Comparison of ENCODE assay signal across 19 cellular contexts in genomic region chr3:129061888-129062834, GRCh38. TPM values are rescaled to one million over a fixed set of nuclear protein-coding genes. Genes with fewer than 3 reads are reported as not detected.
DNase-seq lines count a peak whose midpoint lies in the region; ATAC-seq and TF ChIP-seq lines count a peak whose summit lies in the region.
"Had no signal": no experiment of that assay in that cellular context is flagged by ENCODE, and none has a peak within 500 bp of the region (broad histone marks: within the 10 kb centered on the region; RNA-seq: fewer than 3 reads in every experiment).

No MANE protein-coding gene starts in this region.

- H3K79me2 ChIP-seq in PC-9 (ENCODE audit: low read depth): no peaks in the 10 kb centered on the region

- H3K4me1 ChIP-seq in Caco-2 (no peaks in the 10 kb centered on the region), PC-9 (replicated peaks; ENCODE audit: insufficient read depth) (no peaks in the 10 kb centered on the region), gastrocnemius medialis (no peaks in the 10 kb centered on the region)
- H3K4me1 ChIP-seq: SJSA1 had no signal

- no peaks in the 10 kb centered on the region for H3K4me1 Mint-ChIP-seq in Caco-2 (ENCODE audit: low read depth, unreplicated experiment)
- H3K4me1 Mint-ChIP-seq in type B pancreatic cell (ENCODE audit: unreplicated experiment): peaks cover 10% of the 10 kb centered on the region

- ATAC-seq in HG02884 (IDR thresholded peaks at IDR 0.05; ENCODE audit: unreplicated experiment) (no peak), gastrocnemius medialis (no peak)
- ATAC-seq: HCT116 had no signal

- H3K27me3 Mint-ChIP-seq in Caco-2 (ENCODE audit: insufficient read depth, unreplicated experiment): no peaks in the 10 kb centered on the region
- H3K27me3 Mint-ChIP-seq in type B pancreatic cell: no peaks in the 10 kb centered on the region

- no peaks in the 10 kb centered on the region for H3K36me3 Mint-ChIP-seq in Caco-2 (ENCODE audit: insufficient read depth, unreplicated experiment)
- H3K36me3 Mint-ChIP-seq in type B pancreatic cell: no peaks in the 10 kb centered on the region

- no peaks in the 10 kb centered on the region for H3K27me3 ChIP-seq in Caco-2 (replicated peaks; ENCODE audit: control insufficient read depth, insufficient read depth, low read length)
- H3K27me3 ChIP-seq in PC-9 (ENCODE audit: insufficient read depth, low read depth): no peaks in the 10 kb centered on the region
- no peaks in the 10 kb centered on the region for H3K27me3 ChIP-seq in gastrocnemius medialis
- H3K27me3 ChIP-seq: SJSA1 had no signal

- no peaks in the 10 kb centered on the region for H4K20me1 ChIP-seq in PC-9 (ENCODE audit: insufficient read depth)

- intact Hi-C loops in Caco-2 (cut with micrococcal nuclease; ENCODE audit: unreplicated experiment): no loop called here
- intact Hi-C loops in PC-9 (cut with micrococcal nuclease; ENCODE audit: unreplicated experiment): no loop called here
- intact Hi-C loops in gastrocnemius medialis (cut with DNase I; ENCODE audit: low total_unique reads): no loop called here

- peak overlapping the region; percentile 60; the same call in 1 of the 2 replicates for H2AFZ ChIP-seq in PC-9
- H2AFZ ChIP-seq: GM23248 had no signal

- no peaks in the 10 kb centered on the region for H3K9me3 Mint-ChIP-seq in Caco-2 (ENCODE audit: unreplicated experiment)
- H3K9me3 Mint-ChIP-seq in type B pancreatic cell: no peaks in the 10 kb centered on the region
- H3K9me3 Mint-ChIP-seq: CD4-positive, CD25-positive, alpha-beta regulatory T cell had no signal

- TF ChIP-seq POLR2A in gastrocnemius medialis (IDR thresholded peaks at IDR 0.05): no peak

- POLR2A ChIA-PET in Caco-2 (lab: Charles Lee) (no interaction called here), PC-9 (lab: Charles Lee; ENCODE audit: unreplicated experiment) (interaction anchor here (0.7 kb wide), 1 partner anchor 9 kb away, joined by 5 read pairs; no protein-coding TSS in a partner anchor)

- BruUV-seq in Caco-2 (replicated peaks; lab: Mats Ljungman, UMichigan) (no TSS peak), PC-9 (replicated peaks; lab: Mats Ljungman, UMichigan) (no TSS peak)

- H3K9me2 ChIP-seq in PC-9 (ENCODE audit: insufficient read depth): no peaks in the 10 kb centered on the region

- no peaks in the 10 kb centered on the region for H3K9me3 ChIP-seq in Caco-2
- H3K9me3 ChIP-seq in PC-9 (ENCODE audit: insufficient read depth, low read depth): no peaks in the 10 kb centered on the region
- no peaks in the 10 kb centered on the region for H3K9me3 ChIP-seq in gastrocnemius medialis
- H3K9me3 ChIP-seq: SJSA1 had no signal

- no peak for DNase-seq in Caco-2
- no peak for DNase-seq in PC-9
- peak; percentile 82 for DNase-seq in myocyte (ENCODE audit: low read depth)
- DNase-seq in type B pancreatic cell (ENCODE audit: extremely low spot score, unreplicated experiment): no peak
- no peak for DNase-seq in gastrocnemius medialis
- no peak for DNase-seq in OCI-M1 (lab: John Stamatoyannopoulos, UW)
- DNase-seq: CD4-positive, CD25-positive, alpha-beta regulatory T cell; COR-L47; DMS153; GF-D8; GM23248; KG1; MV-4-11; NCI-H1694 treated with DMSO at 0.1 percent for 48 hours; NCI-H510A; SW 1271 had no signal

- H3K36me3 ChIP-seq in Caco-2 (ENCODE audit: control insufficient read depth, insufficient read depth, low read length) (no peaks in the 10 kb centered on the region), PC-9 (ENCODE audit: low read depth) (no peaks in the 10 kb centered on the region), gastrocnemius medialis (no peaks in the 10 kb centered on the region)
- H3K36me3 ChIP-seq: SJSA1 had no signal

- H3K27ac ChIP-seq in PC-9 (no peak overlapping the region), gastrocnemius medialis (no peak overlapping the region)
- H3K27ac ChIP-seq: GM23248, SJSA1 had no signal

- TF ChIP-seq CTCF in Caco-2 (IDR thresholded peaks at IDR 0.05; ENCODE audit: insufficient read depth in 1 of 2, low read depth in 1 of 2, low read length in 1 of 2, severe bottlenecking in 1 of 2, unreplicated experiment in 1 of 2) (no peak), PC-9 (conservative IDR thresholded peaks at IDR 0.05) (no peak), type B pancreatic cell (conservative IDR thresholded peaks at IDR 0.05) (no peak), gastrocnemius medialis (IDR thresholded peaks at IDR 0.05 in 4 of 5, conservative IDR thresholded peaks at IDR 0.05 in 1 of 5) (no peak)

- no peak overlapping the region for H3K4me3 Mint-ChIP-seq in Caco-2 (ENCODE audit: unreplicated experiment)
- no peak overlapping the region for H3K4me3 Mint-ChIP-seq in type B pancreatic cell
- H3K4me3 Mint-ChIP-seq: CD4-positive, CD25-positive, alpha-beta regulatory T cell had no signal

- CTCF ChIA-PET in Caco-2 (lab: Charles Lee): no interaction called here
- CTCF ChIA-PET in PC-9 (lab: Charles Lee): interaction anchor here (1.0 kb wide), 1 partner anchor 9 kb away, joined by 3 read pairs; no protein-coding TSS in a partner anchor

- H3K27ac Mint-ChIP-seq in Caco-2 (ENCODE audit: unreplicated experiment) (peak overlapping the region; percentile 39), type B pancreatic cell (peak overlapping the region; percentile 8)

- in situ Hi-C loops in gastrocnemius medialis (cut with MboI; ENCODE audit: low sequenced_read_pairs in 4 of 4): no loop called here

- H3F3A ChIP-seq in PC-9 (ENCODE audit: insufficient read depth, low read depth): no peaks in the 10 kb centered on the region

- no peak overlapping the region for H3K4me3 ChIP-seq in Caco-2 (ENCODE audit: low read depth, low read length)
- H3K4me3 ChIP-seq in PC-9: no peak overlapping the region
- no peak overlapping the region for H3K4me3 ChIP-seq in gastrocnemius medialis
- H3K4me3 ChIP-seq: GM23248, SJSA1 had no signal

- no peak overlapping the region for H3K4me2 ChIP-seq in PC-9

RNA-seq across cellular contexts. Expression of gene GP9, which starts 1.6 kb away (rescaled TPM):
- total RNA-seq in Caco-2 (2022): not detected in 2 replicates
- not detected in 2 replicates for total RNA-seq in PC-9 (2021)
- total RNA-seq in myocyte: not detected in 2 replicates
- not detected for polyA plus RNA-seq in myocyte (2012)
- not detected in 2 replicates for total RNA-seq in type B pancreatic cell (ENCODE audit: low replicate concordance)
- total RNA-seq in gastrocnemius medialis: under 1 TPM in 1 of 4 donors, not detected in 3; 0.42 TPM
- total RNA-seq: GM23248, SJSA1 had no signal
- polyA plus RNA-seq: CD4-positive, CD25-positive, alpha-beta regulatory T cell; GM23248 had no signal

RNA-seq across cellular contexts. Expression of gene RAB43, which starts 59.4 kb away (rescaled TPM):
- 10.8 and 12.3 TPM in 2 replicates for total RNA-seq in Caco-2 (2022)
- total RNA-seq in PC-9 (2021): 39.5 and 48.9 TPM in 2 replicates
- 8.4 and 8.7 TPM in 2 replicates for total RNA-seq in myocyte
- polyA plus RNA-seq in myocyte (2012): 11.6 TPM
- 16.2 and 21.1 TPM in 2 replicates for total RNA-seq in type B pancreatic cell (ENCODE audit: low replicate concordance)
- 1 to 10 TPM; 1.1 to 3.9 (median 2.5) TPM for total RNA-seq in gastrocnemius medialis
